Comparison of ENCODE assay signal across 8 cellular contexts in the genomic region with DNA sequence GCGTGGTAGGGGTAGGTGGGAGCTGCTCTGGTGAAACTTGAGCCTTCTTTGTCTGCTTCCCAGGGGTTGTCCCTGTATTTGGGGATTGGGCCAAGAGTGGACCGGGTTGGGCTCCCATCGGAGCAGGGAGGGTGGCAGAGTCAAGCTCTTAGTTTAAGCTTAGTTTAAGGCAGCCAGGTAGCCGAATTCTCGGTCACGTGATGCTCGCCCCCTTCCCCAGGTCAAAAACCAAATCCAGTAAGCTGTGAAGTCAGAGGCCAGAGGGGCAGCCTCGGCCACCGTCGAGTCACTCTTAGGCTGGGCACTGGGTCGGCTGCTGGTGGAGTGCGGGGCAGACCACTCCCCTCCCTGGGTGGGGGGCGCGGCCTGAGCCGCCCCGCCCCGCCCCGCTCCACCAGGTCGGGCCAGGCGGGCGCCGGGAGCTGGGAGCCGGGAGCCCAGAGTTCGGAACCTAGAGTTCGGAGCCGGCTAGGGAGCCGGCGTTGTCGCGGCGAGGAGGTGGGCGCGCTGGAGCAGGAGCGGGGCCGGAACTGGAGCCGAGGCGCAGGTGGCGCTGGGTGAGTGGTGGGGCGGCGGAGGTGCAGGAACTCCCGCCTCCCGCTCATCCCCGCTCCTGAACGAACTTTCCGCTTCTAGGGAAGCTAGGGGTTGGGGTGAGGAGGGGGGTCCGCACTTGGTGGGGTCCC. TPM values are rescaled to one million over a fixed set of nuclear protein-coding genes. Genes with fewer than 3 reads are reported as not detected.
DNase-seq lines count a peak whose midpoint lies in the region; ATAC-seq and TF ChIP-seq lines count a peak whose summit lies in the region.

No MANE protein-coding gene starts in this region.

- peak overlapping the region; percentile 88 for H3K27ac ChIP-seq in CD8-positive, alpha-beta T cell (ENCODE audit: low read depth, low read length)
- peak overlapping the region; percentile 30 for H3K27ac ChIP-seq in H9 (ENCODE audit: insufficient read length, low read depth, low read length)

- peak overlapping the region; percentile 60 for H3K14ac ChIP-seq in H9 (ENCODE audit: insufficient read depth, low read length)

- no peak overlapping the region for H4K91ac ChIP-seq in H9 (ENCODE audit: insufficient read length, low read depth, low read length)

- peak in 4 of 7 experiments; percentile 36 to 50 (median 40) for DNase-seq in CD8-positive, alpha-beta T cell
- DNase-seq in H9 (peak; percentile 84), astrocyte of the hippocampus (ENCODE audit: low read depth, low spot score) (peak; percentile 62), immature natural killer cell (peak in 2 of 3 donors; percentile 44)
- DNase-seq in stimulated activated CD4-positive, alpha-beta T cell treated with anti-CD3 and anti-CD28 coated beads, Interleukin-2, amount 100 ng/mL, for 24 hours = peak; percentile 53 to 56

- no peak overlapping the region for H2AFZ ChIP-seq in H9 (ENCODE audit: low read length)

- H3K23ac ChIP-seq in H9 (ENCODE audit: insufficient read length, low read depth, low read length) = no peak overlapping the region

- ATAC-seq in CD8-positive, alpha-beta T cell = peak; percentile 12
- no peak for ATAC-seq in HG03457 (IDR thresholded peaks at IDR 0.05; ENCODE audit: unreplicated experiment)
- no peak for ATAC-seq in HG02970 (IDR thresholded peaks at IDR 0.05; ENCODE audit: low FRiP score, unreplicated experiment)

- H3K79me1 ChIP-seq in H9 (ENCODE audit: insufficient read depth, low read depth, low read length, poor library complexity, severe bottlenecking) = no peaks in the 10 kb centered on the region

- no peaks in the 10 kb centered on the region for H3K27me3 ChIP-seq in CD8-positive, alpha-beta T cell (ENCODE audit: insufficient read depth, low read length)
- H3K27me3 ChIP-seq in H9 (ENCODE audit: insufficient read depth, low read length) = no peaks in the 10 kb centered on the region

- no peaks in the 10 kb centered on the region for H3K9me3 ChIP-seq in CD8-positive, alpha-beta T cell (ENCODE audit: low read length)
- H3K9me3 ChIP-seq in H9 (ENCODE audit: control insufficient read depth, low read depth, low read length) = no peaks in the 10 kb centered on the region

- H3K36me3 ChIP-seq in CD8-positive, alpha-beta T cell (ENCODE audit: insufficient read depth, low read length) = peaks cover 3% of the 10 kb centered on the region

- no peaks in the 10 kb centered on the region for H3K9me3 Mint-ChIP-seq in CD8-positive, alpha-beta T cell
- H3K9me3 Mint-ChIP-seq in H9 = no peaks in the 10 kb centered on the region; a peak in 2 of 5 replicates
- H3K9me3 Mint-ChIP-seq in immature natural killer cell = no peaks in the 10 kb centered on the region

- H3K4me2 ChIP-seq in H9 (ENCODE audit: insufficient read depth, insufficient read length, low read length) = peak overlapping the region; percentile 98

- peaks cover 27% of the 10 kb centered on the region for H3K4me1 ChIP-seq in CD8-positive, alpha-beta T cell (ENCODE audit: insufficient read depth, low read length)
- H3K4me1 ChIP-seq in H9 (ENCODE audit: insufficient read depth, low read length) = peaks cover 2% of the 10 kb centered on the region; the same call in 1 of the 2 replicates

- no peak overlapping the region; the same call in 1 of the 2 replicates for H2BK15ac ChIP-seq in H9 (ENCODE audit: low read depth, low read length)

- no peak overlapping the region for H2BK12ac ChIP-seq in H9 (ENCODE audit: insufficient read length, low read depth, low read length)

- peak overlapping the region; percentile 87 for H3K4me3 Mint-ChIP-seq in CD8-positive, alpha-beta T cell
- H3K4me3 Mint-ChIP-seq in H9 (peak overlapping the region; percentile 72 to 84), immature natural killer cell (peak overlapping the region; percentile 88 to 92 (median 90))

- H3K79me2 ChIP-seq in H9 (ENCODE audit: insufficient read depth, low read length) = no peaks in the 10 kb centered on the region; the same call in 1 of the 2 replicates

- no peaks in the 10 kb centered on the region for H4K20me1 ChIP-seq in H9 (ENCODE audit: control insufficient read depth, insufficient read depth, insufficient read length)

- CTCF ChIA-PET in CD8-positive, alpha-beta T cell (lab: Charles Lee) = interaction anchor here (0.8 to 20.9 kb wide), 13 partner anchors 9 to 351 kb away, joined by 3 to 222 read pairs (median 8); a partner anchor contains a TSS

- no peak overlapping the region for H3K4ac ChIP-seq in H9 (ENCODE audit: low read depth, low read length)

- peak overlapping the region; percentile 93 for H3K27ac Mint-ChIP-seq in CD8-positive, alpha-beta T cell
- peak overlapping the region; percentile 67 to 94 (median 92) for H3K27ac Mint-ChIP-seq in H9
- H3K27ac Mint-ChIP-seq in immature natural killer cell = peak overlapping the region; percentile 62 to 88 (median 84)

- peaks cover 33% of the 10 kb centered on the region for H3K23me2 ChIP-seq in H9 (ENCODE audit: insufficient read length, low read depth, low read length, poor library complexity, severe bottlenecking)

- H2AK5ac ChIP-seq in H9 (ENCODE audit: insufficient read length, low read length) = no peak overlapping the region

- H4K8ac ChIP-seq in H9 (replicated peaks; ENCODE audit: insufficient read length, low read depth, low read length) = no peak overlapping the region

- H3T11ph ChIP-seq in H9 (ENCODE audit: low read length) = no peak overlapping the region

- H2BK120ac ChIP-seq in H9 (ENCODE audit: low read depth, low read length, poor library complexity, severe bottlenecking) = no peak overlapping the region

- H2BK5ac ChIP-seq in H9 (ENCODE audit: insufficient read length, low read length) = no peak overlapping the region

- peak overlapping the region; percentile 11 for H3K9ac ChIP-seq in H9 (ENCODE audit: extremely low read depth, insufficient read length, low read length)

- POLR2A ChIA-PET in CD8-positive, alpha-beta T cell (lab: Charles Lee) = interaction anchor here (0.8 to 3.7 kb wide), 8 partner anchors 10 to 83 kb away, joined by 3 to 29 read pairs (median 8); a partner anchor contains a TSS

- no peak overlapping the region for H4K5ac ChIP-seq in H9 (ENCODE audit: insufficient read length, low read depth, low read length)

- H3K4me1 Mint-ChIP-seq in CD8-positive, alpha-beta T cell (ENCODE audit: low read depth) = peaks cover 23% of the 10 kb centered on the region
- peaks cover 35 to 39% of the 10 kb centered on the region in 2 experiments for H3K4me1 Mint-ChIP-seq in H9
- H3K4me1 Mint-ChIP-seq in immature natural killer cell = peaks cover 25 to 29% of the 10 kb centered on the region in 2 donors

- intact Hi-C loops in CD8-positive, alpha-beta T cell (cut with DNase I, micrococcal nuclease) = loop anchor here (1.0 to 10.0 kb wide), 7 partner anchors 10 to 1060 kb away; a partner anchor contains a TSS

- peak overlapping the region; percentile 39 for H3K18ac ChIP-seq in H9 (ENCODE audit: insufficient read length, low read depth, low read length)

- TF ChIP-seq CTCF in CD8-positive, alpha-beta T cell (IDR thresholded peaks at IDR 0.05) = no peak
- TF ChIP-seq CTCF in H9 (conservative IDR thresholded peaks at IDR 0.05) = no peak

- peaks cover 24% of the 10 kb centered on the region for H3K36me3 Mint-ChIP-seq in CD8-positive, alpha-beta T cell
- peaks cover 19 to 31% (median 25%) of the 10 kb centered on the region in 3 experiments for H3K36me3 Mint-ChIP-seq in H9 (ENCODE audit: insufficient read depth in 1 of 3, low read depth in 3 of 3)
- H3K36me3 Mint-ChIP-seq in immature natural killer cell = peaks cover 0 to 7% (median 3%) of the 10 kb centered on the region in 3 donors

- no peaks in the 10 kb centered on the region for H3K27me3 Mint-ChIP-seq in CD8-positive, alpha-beta T cell (ENCODE audit: low read depth)
- H3K27me3 Mint-ChIP-seq in H9 (ENCODE audit: low read depth) (no peaks in the 10 kb centered on the region), immature natural killer cell (ENCODE audit: low read depth in 3 of 3) (peaks cover 0 to 9% (median 5%) of the 10 kb centered on the region in 3 donors)

- peak overlapping the region; percentile 81 for H3K4me3 ChIP-seq in CD8-positive, alpha-beta T cell (ENCODE audit: low read depth, low read length)

- no CpG with 5 or more reads among the region's 46 CpGs for WGBS in H9 (ENCODE audit: extremely low coverage, insufficient read length, low lambda C conversion rate)

- no peak overlapping the region for H2BK20ac ChIP-seq in H9 (ENCODE audit: low read depth, low read length, poor library complexity, severe bottlenecking)

- no peak overlapping the region for H3K56ac ChIP-seq in H9 (ENCODE audit: insufficient read length, low read depth, low read length)

TF ChIP-seq in PFSK-1, 5 proteins besides CTCF, POLR2A, EP300 and RAD21 (continues in another document):
- TF ChIP-seq SIN3A (IDR thresholded peaks at IDR 0.05; ENCODE audit: borderline replicate concordance, insufficient read depth, low read length) (no peak), POLR2AphosphoS5 (IDR thresholded peaks at IDR 0.05; ENCODE audit: low read depth, low read length) (peak; percentile 62), FOXP2 (optimal IDR thresholded peaks at IDR 0.05; ENCODE audit: borderline replicate concordance, extremely low read depth, extremely low read length, insufficient read depth) (no peak)

RNA-seq across cellular contexts. Expression of a gene that starts 2.8 kb away (rescaled TPM):
- 10 to 100 TPM in 1 of 2 experiments, 1 to 10 TPM in 1; 9.2 to 10.5 TPM for total RNA-seq in CD8-positive, alpha-beta T cell
- 69.1 and 71.3 TPM in 2 replicates for total RNA-seq in H9 (2021)
- 125 TPM for polyA plus RNA-seq in PFSK-1 (2012; ENCODE audit: insufficient read length, low read depth)
- 10 to 100 TPM in 1 of 3 donors, 1 to 10 TPM in 2; 5.8 to 13.1 (median 7.1) TPM for polyA plus RNA-seq in immature natural killer cell

RNA-seq across cellular contexts. Expression of a gene that starts 9.5 kb away (rescaled TPM):
- total RNA-seq in CD8-positive, alpha-beta T cell = 1 to 10 TPM; 4.6 to 4.7 TPM
- 38.7 and 41.7 TPM in 2 replicates for total RNA-seq in H9 (2021)
- polyA plus RNA-seq in PFSK-1 (2012; ENCODE audit: insufficient read length, low read depth) = 23.6 TPM
- polyA plus RNA-seq in immature natural killer cell = 1 to 10 TPM in 1 of 3 donors, under 1 TPM in 1, not detected in 1; 0.76 to 5.7 TPM

RNA-seq across cellular contexts. Expression of a gene that starts 9.5 kb away (rescaled TPM):
- total RNA-seq in CD8-positive, alpha-beta T cell = 10 to 100 TPM; 28.3 to 28.4 TPM
- total RNA-seq in H9 (2021) = 70.3 and 71.0 TPM in 2 replicates
- 146 TPM for polyA plus RNA-seq in PFSK-1 (2012; ENCODE audit: insufficient read length, low read depth)
- 100 to 1,000 TPM; 117 to 163 (median 129) TPM for polyA plus RNA-seq in immature natural killer cell

RNA-seq across cellular contexts. Expression of a gene that starts 27.5 kb away (rescaled TPM):
- under 1 TPM; 0.35 to 0.61 TPM for total RNA-seq in CD8-positive, alpha-beta T cell
- 8.1 and 8.5 TPM in 2 replicates for total RNA-seq in H9 (2021)
- 10.4 TPM for polyA plus RNA-seq in PFSK-1 (2012; ENCODE audit: insufficient read length, low read depth)
- polyA plus RNA-seq in immature natural killer cell = under 1 TPM in 1 of 3 donors, not detected in 2; 0.35 TPM

RNA-seq across cellular contexts. Expression of a gene that starts 34.1 kb away (rescaled TPM):
- 1 to 10 TPM in 1 of 2 experiments, under 1 TPM in 1; 0.95 to 1.7 TPM for total RNA-seq in CD8-positive, alpha-beta T cell
- 1.7 and 2.0 TPM in 2 replicates for total RNA-seq in H9 (2021)
- polyA plus RNA-seq in PFSK-1 (2012; ENCODE audit: insufficient read length, low read depth) = 0.58 TPM
- 1 to 10 TPM in 1 of 3 donors, under 1 TPM in 1, not detected in 1; 0.28 to 1.1 TPM for polyA plus RNA-seq in immature natural killer cell
